ENCODE assay signal across 8 cellular contexts in genomic region chr16:2904922-2905240, GRCh38. TPM values are rescaled to one million over a fixed set of nuclear protein-coding genes. Genes with fewer than 3 reads are reported as not detected.
DNase-seq lines count a peak whose midpoint lies in the region; ATAC-seq and TF ChIP-seq lines count a peak whose summit lies in the region.

No MANE protein-coding gene starts in this region.

- DNase-seq in BJ (ENCODE audit: low read depth) = no peak
- no peak for DNase-seq in RWPE1 (ENCODE audit: low spot score)
- DNase-seq in epithelial cell of esophagus (ENCODE audit: low read depth) = no peak
- DNase-seq in osteoblast (ENCODE audit: insufficient read length, low spot score, missing footprints) = no peak
- no peak for DNase-seq in amniotic stem cell (lab: John Stamatoyannopoulos, UW)
- DNase-seq in occipital lobe (lab: John Stamatoyannopoulos, UW) = no peak
- no peak for DNase-seq in NCI-H1417 treated with DMSO at 0.1 percent for 48 hours (lab: John Stamatoyannopoulos, UW)

- POLR2A ChIA-PET in BJ (lab: Charles Lee) (no interaction called here), RWPE1 (lab: Yijun Ruan, JAX; ENCODE audit: low non-redundant PET) (interaction anchor here (1.0 kb wide), 1 partner anchor 60 kb away, joined by 3 read pairs; the partner anchor contains the start of gene KREMEN2)

- no peaks in the 10 kb centered on the region for H3K79me2 ChIP-seq in osteoblast (ENCODE audit: insufficient read depth, low read length)

- H3K36me3 ChIP-seq in BJ (ENCODE audit: control insufficient read depth, insufficient read depth, low read length) (no peaks in the 10 kb centered on the region; the same call in 1 of the 2 replicates), osteoblast (ENCODE audit: insufficient read depth, low read length) (no peaks in the 10 kb centered on the region)

- H3K27ac ChIP-seq in RWPE1 = peak overlapping the region; percentile 93
- H3K27ac ChIP-seq in osteoblast (ENCODE audit: low read depth, low read length) = peak overlapping the region; percentile 74

- CTCF ChIA-PET in BJ (lab: Yijun Ruan, JAX) = interaction anchor here (1.4 to 1.8 kb wide), 2 partner anchors 29 to 37 kb away, joined by 6 to 7 read pairs; no protein-coding TSS in a partner anchor
- CTCF ChIA-PET in RWPE1 (lab: Yijun Ruan, JAX) = no interaction called here

- H3K4me2 ChIP-seq in osteoblast (ENCODE audit: insufficient read depth, low read length) = peak overlapping the region; percentile 98

- H3K4me3 ChIP-seq in BJ (ENCODE audit: low read depth, low read length) = peak overlapping the region; percentile 73
- peak overlapping the region; percentile 62 for H3K4me3 ChIP-seq in epithelial cell of esophagus (ENCODE audit: low read length)
- peak overlapping the region; percentile 86 for H3K4me3 ChIP-seq in osteoblast (ENCODE audit: insufficient read depth, low read length)

- peaks cover 7% of the 10 kb centered on the region for H3K4me1 ChIP-seq in osteoblast (ENCODE audit: insufficient read depth, low read length)

- TF ChIP-seq CTCF in BJ (IDR thresholded peaks at IDR 0.05; ENCODE audit: insufficient read depth, low read depth, low read length) (no peak), RWPE1 (conservative IDR thresholded peaks at IDR 0.05; ENCODE audit: low read depth) (no peak), epithelial cell of esophagus (IDR thresholded peaks at IDR 0.05; ENCODE audit: insufficient read depth, low read depth, low read length, missing control alignments) (no peak), osteoblast (IDR thresholded peaks at IDR 0.05; ENCODE audit: extremely low read depth, low read depth, low read length) (no peak)

- H3K9me3 ChIP-seq in osteoblast (ENCODE audit: low read depth, low read length) = no peaks in the 10 kb centered on the region

- peak; percentile 8 for ATAC-seq in GM21576 (IDR thresholded peaks at IDR 0.05; ENCODE audit: unreplicated experiment)

- H3K27me3 ChIP-seq in BJ (ENCODE audit: control insufficient read depth, insufficient read depth, low read length) (no peaks in the 10 kb centered on the region), osteoblast (ENCODE audit: insufficient read depth, low read length) (no peaks in the 10 kb centered on the region)

- no peaks in the 10 kb centered on the region for H4K20me1 ChIP-seq in osteoblast (ENCODE audit: insufficient read depth, low read length)

- H2AFZ ChIP-seq in osteoblast (ENCODE audit: low read length) = peak overlapping the region; percentile 84

RNA-seq across cellular contexts. Expression of gene FLYWCH1, which starts 6.8 kb away (rescaled TPM):
- polyA plus RNA-seq in BJ (2011; rRNA removed) = 16.2 and 25.4 TPM in 2 replicates
- polyA minus RNA-seq in BJ (2011; rRNA and poly(A)+ RNA removed) = 16.5 and 21.8 TPM in 2 replicates
- 48.3 and 56.5 TPM in 2 replicates for total RNA-seq in osteoblast
- 20.7 TPM for total RNA-seq in occipital lobe

RNA-seq across cellular contexts. Expression of gene FLYWCH2, which starts 21.9 kb away (rescaled TPM):
- polyA plus RNA-seq in BJ (2011; rRNA removed) = 25.6 and 39.9 TPM in 2 replicates
- polyA minus RNA-seq in BJ (2011; rRNA and poly(A)+ RNA removed) = 5.3 and 6.4 TPM in 2 replicates
- total RNA-seq in osteoblast = 38.7 and 43.6 TPM in 2 replicates
- total RNA-seq in occipital lobe = 43.8 TPM

RNA-seq across cellular contexts. Expression of gene PRSS22, which starts 46.9 kb away (rescaled TPM):
- polyA plus RNA-seq in BJ (2011; rRNA removed) = not detected in 2 replicates
- polyA minus RNA-seq in BJ (2011; rRNA and poly(A)+ RNA removed) = not detected in 2 replicates
- total RNA-seq in osteoblast = not detected in 2 replicates
- not detected for total RNA-seq in occipital lobe

RNA-seq across cellular contexts. Expression of gene KREMEN2, which starts 59.2 kb away (rescaled TPM):
- polyA plus RNA-seq in BJ (2011; rRNA removed) = not detected in 2 replicates
- polyA minus RNA-seq in BJ (2011; rRNA and poly(A)+ RNA removed) = not detected in 2 replicates
- total RNA-seq in osteoblast = not detected in 2 replicates
- total RNA-seq in occipital lobe = not detected
